10 cellular contexts compared by ENCODE assay signal in the genomic region with DNA sequence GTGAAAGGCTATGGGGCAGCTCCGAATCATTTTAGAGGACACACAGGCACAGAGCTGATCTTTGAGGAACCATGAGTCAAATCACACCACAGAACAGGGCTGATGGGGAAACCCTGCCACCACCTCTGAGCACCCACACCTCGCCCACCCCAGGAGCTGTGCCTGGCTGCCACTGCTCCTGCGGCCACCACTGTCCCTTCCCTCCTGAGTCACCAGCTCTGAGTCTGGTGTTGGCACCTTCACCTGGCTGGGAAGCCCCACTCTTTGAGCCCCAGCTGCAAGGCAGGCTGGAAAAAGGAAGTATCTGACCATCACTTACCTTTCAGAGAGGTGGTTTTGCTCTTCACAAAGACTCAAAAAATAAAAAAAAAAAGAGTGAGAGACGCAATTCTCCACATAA.
A peak's percentile ranks its signal among the peaks of the same experiment; 100 is the strongest.
DNase-seq lines count a peak whose midpoint lies in the region; ATAC-seq and TF ChIP-seq lines count a peak whose summit lies in the region.
"Had no signal": no experiment of that assay in that cellular context is flagged by ENCODE, and none has a peak within 500 bp of the region (broad histone marks: within the 10 kb centered on the region; RNA-seq: fewer than 3 reads in every experiment).

No MANE protein-coding gene starts in this region.

- H3K9ac ChIP-seq in OCI-LY3 (ENCODE audit: low read length): peak overlapping the region; percentile 67

- DNase-seq in right atrium auricular region (ENCODE audit: low spot score) (peak; percentile 23), cardiac septum (ENCODE audit: low spot score) (no peak), upper lobe of right lung (no peak), mucosa of gallbladder (ENCODE audit: low spot score) (no peak), NCI-H446 (lab: John Stamatoyannopoulos, UW) (no peak)
- no peak for DNase-seq in central memory CD4-positive, alpha-beta T cell
- DNase-seq: sigmoid colon had no signal

- H3K9me3 ChIP-seq in right atrium auricular region: no peaks in the 10 kb centered on the region
- H3K9me3 ChIP-seq in OCI-LY3 (ENCODE audit: insufficient read depth, low read length): no peaks in the 10 kb centered on the region
- no peaks in the 10 kb centered on the region for H3K9me3 ChIP-seq in upper lobe of right lung
- H3K9me3 ChIP-seq: sigmoid colon, SJSA1 had no signal

- TF ChIP-seq CTCF in right atrium auricular region (IDR thresholded peaks at IDR 0.05) (no peak), OCI-LY3 (IDR thresholded peaks at IDR 0.05; ENCODE audit: low read depth, low read length) (no peak), upper lobe of right lung (IDR thresholded peaks at IDR 0.05) (no peak)

- no peaks in the 10 kb centered on the region for H3K27me3 ChIP-seq in right atrium auricular region
- peaks cover 13% of the 10 kb centered on the region; the same call in 1 of the 2 replicates for H3K27me3 ChIP-seq in OCI-LY3 (ENCODE audit: low read depth, low read length)
- no peaks in the 10 kb centered on the region for H3K27me3 ChIP-seq in upper lobe of right lung
- H3K27me3 ChIP-seq: sigmoid colon, SJSA1 had no signal

- H3K4me1 ChIP-seq in right atrium auricular region (peaks cover 0 to 29% of the 10 kb centered on the region in 2 donors), OCI-LY3 (ENCODE audit: low read length) (peaks cover 62% of the 10 kb centered on the region), upper lobe of right lung (peaks cover 7% of the 10 kb centered on the region)

- no peaks in the 10 kb centered on the region for H3K79me2 ChIP-seq in OCI-LY3 (ENCODE audit: low read length)

- ATAC-seq in HG02642 (IDR thresholded peaks at IDR 0.05; ENCODE audit: poor library complexity, unreplicated experiment): peak; percentile 63
- ATAC-seq in upper lobe of right lung: peak; percentile 80

- H2AFZ ChIP-seq in OCI-LY3 (ENCODE audit: low read depth, low read length): no peak overlapping the region

- H3K27ac ChIP-seq in right atrium auricular region (no peak overlapping the region), OCI-LY3 (ENCODE audit: low read length) (peak overlapping the region; percentile 88), upper lobe of right lung (no peak overlapping the region)
- H3K27ac ChIP-seq: sigmoid colon, SJSA1 had no signal

- no peaks in the 10 kb centered on the region for H3K36me3 ChIP-seq in right atrium auricular region
- no peaks in the 10 kb centered on the region for H3K36me3 ChIP-seq in OCI-LY3 (replicated peaks; ENCODE audit: low read depth, low read length)
- no peaks in the 10 kb centered on the region for H3K36me3 ChIP-seq in upper lobe of right lung
- H3K36me3 ChIP-seq: sigmoid colon, SJSA1 had no signal

- H3K4me3 ChIP-seq in right atrium auricular region: no peak overlapping the region
- H3K4me3 ChIP-seq in OCI-LY3 (ENCODE audit: low read length): peak overlapping the region; percentile 69
- H3K4me3 ChIP-seq in upper lobe of right lung: no peak overlapping the region
- H3K4me3 ChIP-seq: sigmoid colon, SJSA1 had no signal

- intact Hi-C loops in cardiac septum (cut with DNase I) (no loop called here), upper lobe of right lung (cut with DNase I) (no loop called here)

- no peaks in the 10 kb centered on the region for H4K20me1 ChIP-seq in OCI-LY3 (ENCODE audit: insufficient read depth, low read length)

- H3K4me2 ChIP-seq in OCI-LY3 (ENCODE audit: low read length): peak overlapping the region; percentile 97
